ENCODE assay signal across 13 cellular contexts in genomic region chr3:66502981-66503380, GRCh38.
"Had no signal": no experiment of that assay in that cellular context is flagged by ENCODE, and none has a peak within 500 bp of the region (broad histone marks: within the 10 kb centered on the region; RNA-seq: fewer than 3 reads in every experiment).

No MANE protein-coding gene starts in this region.

- H3K4me3 ChIP-seq: dorsolateral prefrontal cortex, spleen, tibial artery, uterus had no signal

- H3K36me3 Mint-ChIP-seq: naive B cell had no signal

- H3K27me3 ChIP-seq: brain microvascular endothelial cell, dorsolateral prefrontal cortex, tibial artery, uterus had no signal

- H3K27ac ChIP-seq: brain microvascular endothelial cell, dorsolateral prefrontal cortex, spleen, tibial artery, uterus, WERI-Rb-1 had no signal

- H3K4me3 Mint-ChIP-seq: activated naive CD8-positive, alpha-beta T cell treated with anti-CD3 and anti-CD28 coated beads, Interleukin-2, amount 10 ng/mL, durations not matched to agents 7 days and 5 days had no signal

- ATAC-seq: left ventricle myocardium superior had no signal

- H3K9me3 Mint-ChIP-seq: activated naive CD8-positive, alpha-beta T cell treated with anti-CD3 and anti-CD28 coated beads, Interleukin-2, amount 10 ng/mL, durations not matched to agents 7 days and 5 days; naive B cell had no signal

- H3K4me1 ChIP-seq: uterus had no signal

- H3K27ac Mint-ChIP-seq: activated naive CD8-positive, alpha-beta T cell treated with anti-CD3 and anti-CD28 coated beads, Interleukin-2, amount 10 ng/mL, durations not matched to agents 7 days and 5 days had no signal

- DNase-seq: activated CD4-positive, alpha-beta T cell treated with anti-CD3 and anti-CD28 coated beads, Interleukin-2, amount 50 U/mL, for 48 hours; activated gamma-delta T cell treated with Interleukin-2 at 50 U/mL for 16 hours; activated naive CD8-positive, alpha-beta T cell treated with anti-CD3 and anti-CD28 coated beads, Interleukin-2, amount 10 ng/mL, durations not matched to agents 7 days and 5 days; brain microvascular endothelial cell; central memory CD4-positive, alpha-beta T cell; dorsolateral prefrontal cortex; left ventricle myocardium superior; naive B cell; spleen; stimulated activated naive CD4-positive, alpha-beta T cell; tibial artery; uterus; WERI-Rb-1 had no signal

- H3K9me3 ChIP-seq: spleen, tibial artery, uterus had no signal

- H3K36me3 ChIP-seq: brain microvascular endothelial cell, spleen, tibial artery, uterus had no signal
